1 cellular context compared by ENCODE assay signal in genomic region chr16:30949655-30950515, GRCh38.
TF ChIP-seq lines count a peak whose summit lies in the region.

No MANE protein-coding gene starts in this region.

TF ChIP-seq in neural cell, 6 proteins besides CTCF, POLR2A, EP300 and RAD21 (continued from another document):
- TF ChIP-seq REST (IDR thresholded peaks at IDR 0.05; ENCODE audit: borderline replicate concordance) (no peak), MXI1 (conservative IDR thresholded peaks at IDR 0.05; ENCODE audit: poor library complexity, severe bottlenecking) (no peak), SMC3 (conservative IDR thresholded peaks at IDR 0.05; ENCODE audit: poor library complexity) (no peak), TAF1 (IDR thresholded peaks at IDR 0.05; ENCODE audit: low read depth) (no peak)
